Comparison of ENCODE assay signal across 31 cellular contexts in the genomic region with DNA sequence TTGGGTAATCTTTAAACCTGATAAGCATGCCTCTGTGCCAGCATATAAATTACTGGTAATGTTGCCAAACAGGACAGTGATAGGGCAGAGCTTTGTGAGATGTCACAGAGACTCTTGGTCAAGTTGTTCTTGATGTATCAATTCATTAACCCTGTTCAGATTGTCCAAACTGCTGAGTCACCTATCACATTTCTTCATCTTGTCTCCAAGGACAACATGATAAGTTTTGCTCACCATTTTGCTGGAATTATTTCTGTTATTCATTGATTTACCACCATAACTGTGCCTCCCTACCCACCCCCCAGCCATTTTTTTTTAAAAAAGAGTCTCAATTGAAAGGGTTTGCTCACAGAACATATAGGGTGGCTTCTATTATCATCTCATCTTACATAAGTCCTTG. TPM values are rescaled to one million over a fixed set of nuclear protein-coding genes. Genes with fewer than 3 reads are reported as not detected.
"Had no signal": no experiment of that assay in that cellular context is flagged by ENCODE, and none has a peak within 500 bp of the region (broad histone marks: within the 10 kb centered on the region; RNA-seq: fewer than 3 reads in every experiment).

No MANE protein-coding gene starts in this region.

- DNase-seq: activated CD4-positive, alpha-beta T cell treated with anti-CD3 and anti-CD28 coated beads, Interleukin-2, amount 10 ng/mL, durations not matched to agents 24 days and 14 days; activated CD8-positive, alpha-beta T cell treated with anti-CD3 and anti-CD28 coated beads for 36 hours; activated T-cell treated with anti-CD3 and anti-CD28 coated beads, Interleukin-2, amount 50 U/mL, for 1 hour; central memory CD4-positive, alpha-beta T cell; dermis blood vessel endothelial cell; effector CD8-positive, alpha-beta T cell; glutamatergic neuron; immature natural killer cell; kidney glomerular epithelial cell; left ventricle myocardium inferior; naive thymus-derived CD8-positive, alpha-beta T cell; retina; spleen; stimulated activated CD4-positive, alpha-beta T cell treated with anti-CD3 and anti-CD28 coated beads, Interleukin-4, amount 100 ng/mL, for 24 hours; stimulated activated naive CD8-positive, alpha-beta T cell treated with anti-CD3 and anti-CD28 coated beads, Interleukin-15, Interleukin-2, amounts not matched to agents 100 U/mL and 50 U/mL, for 24 hours; T1000; upper lobe of left lung had no signal

- H3K9me3 Mint-ChIP-seq: activated CD8-positive, alpha-beta T cell treated with anti-CD3 and anti-CD28 coated beads for 36 hours; activated T-helper 17 cell treated with anti-CD3 and anti-CD28 coated beads, Interleukin-2, amount 50 U/mL, for 72 hours; immature natural killer cell had no signal

- H3K27ac ChIP-seq: ascending aorta, hepatocyte, left ventricle myocardium inferior, neural progenitor cell, spleen, upper lobe of left lung, VCaP had no signal

- H3K4me1 Mint-ChIP-seq: activated CD4-positive, alpha-beta T cell treated with anti-CD3 and anti-CD28 coated beads, Interleukin-2, amount 10 ng/mL, durations not matched to agents 24 days and 14 days; activated T-helper 17 cell treated with anti-CD3 and anti-CD28 coated beads, Interleukin-2, amount 50 U/mL, for 72 hours; immature natural killer cell; mesothelial cell of epicardium; naive thymus-derived CD8-positive, alpha-beta T cell had no signal

- H3K4me1 ChIP-seq: ascending aorta, left ventricle myocardium inferior had no signal

- H2AFZ ChIP-seq: hepatocyte, neural progenitor cell had no signal

- H3K36me3 Mint-ChIP-seq: immature natural killer cell, mesothelial cell of epicardium, neural progenitor cell had no signal

- H3K27me3 Mint-ChIP-seq: activated CD8-positive, alpha-beta T cell treated with anti-CD3 and anti-CD28 coated beads for 36 hours; activated T-helper 17 cell treated with anti-CD3 and anti-CD28 coated beads, Interleukin-2, amount 50 U/mL, for 72 hours had no signal

- H3K27me3 ChIP-seq: ascending aorta, hepatocyte, neural progenitor cell, spleen, upper lobe of left lung had no signal

- ATAC-seq: activated CD4-positive, CD25-positive, alpha-beta regulatory T cell treated with anti-CD3 and anti-CD28 coated beads, Interleukin-2, amount 50 U/mL, for 24 hours; activated CD8-positive, alpha-beta T cell treated with anti-CD3 and anti-CD28 coated beads for 36 hours; activated naive CD4-positive, alpha-beta T cell treated with anti-CD3 and anti-CD28 coated beads, Interleukin-2, amount 50 U/mL, for 72 hours; activated T-helper 17 cell treated with anti-CD3 and anti-CD28 coated beads, Interleukin-2, amount 50 U/mL, for 72 hours; naive thymus-derived CD8-positive, alpha-beta T cell; stimulated activated naive CD8-positive, alpha-beta T cell treated with anti-CD3 and anti-CD28 coated beads, Interleukin-15, Interleukin-2, amounts not matched to agents 100 U/mL and 50 U/mL, for 24 hours had no signal

- H3K4me3 ChIP-seq: ascending aorta, hepatocyte, left ventricle myocardium inferior, neural progenitor cell, spleen, upper lobe of left lung had no signal

- H3K36me3 ChIP-seq: ascending aorta, left ventricle myocardium inferior, neural progenitor cell, spleen, upper lobe of left lung had no signal

- H3K4me3 Mint-ChIP-seq: activated CD4-positive, alpha-beta T cell treated with anti-CD3 and anti-CD28 coated beads, Interleukin-2, amount 10 ng/mL, durations not matched to agents 24 days and 14 days; activated CD8-positive, alpha-beta T cell treated with anti-CD3 and anti-CD28 coated beads for 36 hours; activated T-helper 17 cell treated with anti-CD3 and anti-CD28 coated beads, Interleukin-2, amount 50 U/mL, for 72 hours; immature natural killer cell; mesothelial cell of epicardium; naive thymus-derived CD8-positive, alpha-beta T cell; neural progenitor cell had no signal

- H3K9ac ChIP-seq: neural progenitor cell had no signal

- H3K4me2 ChIP-seq: hepatocyte, neural progenitor cell had no signal

- H3K27ac Mint-ChIP-seq: activated CD4-positive, alpha-beta T cell treated with anti-CD3 and anti-CD28 coated beads, Interleukin-2, amount 10 ng/mL, durations not matched to agents 24 days and 14 days; activated CD8-positive, alpha-beta T cell treated with anti-CD3 and anti-CD28 coated beads for 36 hours; activated naive CD4-positive, alpha-beta T cell treated with anti-CD3 and anti-CD28 coated beads, Interleukin-2, amount 50 U/mL, for 72 hours; activated T-helper 17 cell treated with anti-CD3 and anti-CD28 coated beads, Interleukin-2, amount 50 U/mL, for 72 hours; immature natural killer cell; mesothelial cell of epicardium; naive thymus-derived CD8-positive, alpha-beta T cell; neural progenitor cell had no signal

- H3K9me3 ChIP-seq: ascending aorta, left ventricle myocardium inferior, spleen, upper lobe of left lung had no signal

RNA-seq across cellular contexts. Expression of gene ARMH2, which starts 43.4 kb away (rescaled TPM):
- total RNA-seq: ascending aorta, dermis blood vessel endothelial cell, frontal cortex, hepatocyte, left ventricle myocardium inferior, lung microvascular endothelial cell, mesothelial cell of epicardium, posterior vena cava, subcutaneous adipose tissue had no signal
- polyA plus RNA-seq: adipose tissue, esophagus, hepatocyte, immature natural killer cell had no signal
